In genomic region chr10:93440591-93441012, GRCh38 we compare ENCODE assay signal across 11 cellular contexts. TPM values are rescaled to one million over a fixed set of nuclear protein-coding genes. Genes with fewer than 3 reads are reported as not detected.
DNase-seq lines count a peak whose midpoint lies in the region; ATAC-seq and TF ChIP-seq lines count a peak whose summit lies in the region.
"Had no signal": no experiment of that assay in that cellular context is flagged by ENCODE, and none has a peak within 500 bp of the region (broad histone marks: within the 10 kb centered on the region; RNA-seq: fewer than 3 reads in every experiment).

No MANE protein-coding gene starts in this region.

- no peaks in the 10 kb centered on the region for H3K27me3 Mint-ChIP-seq in activated T-helper 1 cell treated with anti-CD3 and anti-CD28 coated beads, Interleukin-12 subunit alpha, Interleukin-12 subunit beta, Interleukin-2, Interleukin-4 antibody, amounts not matched to agents 30 ng/mL and 10 ng/mL and 1 ng/mL, durations not matched to agents 14 hours and 24 hours and 36 hours (ENCODE audit: insufficient read depth)
- H3K27me3 Mint-ChIP-seq: activated CD4-positive, alpha-beta memory T cell treated with anti-CD3 and anti-CD28 coated beads for 36 hours had no signal

- H3K9ac ChIP-seq in skeletal muscle satellite cell (ENCODE audit: low read depth, low read length): peak overlapping the region; percentile 48

- intact Hi-C loops in activated T-helper 1 cell treated with anti-CD3 and anti-CD28 coated beads, Interleukin-12 subunit alpha, Interleukin-12 subunit beta, Interleukin-2, Interleukin-4 antibody, amounts not matched to agents 30 ng/mL and 10 ng/mL and 1 ng/mL, durations not matched to agents 14 hours and 24 hours and 36 hours (cut with micrococcal nuclease): no loop called here

- H3K4me1 ChIP-seq in RWPE2 (ENCODE audit: insufficient read depth, poor library complexity, severe bottlenecking) (peaks cover 78% of the 10 kb centered on the region), skeletal muscle satellite cell (ENCODE audit: control insufficient read depth, insufficient read depth, low read length) (peaks cover 76% of the 10 kb centered on the region), BE2C (no peaks in the 10 kb centered on the region)

- no peaks in the 10 kb centered on the region for H3K9me3 Mint-ChIP-seq in activated T-helper 1 cell treated with anti-CD3 and anti-CD28 coated beads, Interleukin-12 subunit alpha, Interleukin-12 subunit beta, Interleukin-2, Interleukin-4 antibody, amounts not matched to agents 30 ng/mL and 10 ng/mL and 1 ng/mL, durations not matched to agents 14 hours and 24 hours and 36 hours
- H3K9me3 Mint-ChIP-seq: activated CD4-positive, alpha-beta memory T cell treated with anti-CD3 and anti-CD28 coated beads for 36 hours had no signal

- H3K36me3 ChIP-seq in RWPE2 (ENCODE audit: low read depth): peaks cover 57% of the 10 kb centered on the region
- peaks cover 51% of the 10 kb centered on the region for H3K36me3 ChIP-seq in skeletal muscle satellite cell (ENCODE audit: insufficient read depth, low read length)
- no peaks in the 10 kb centered on the region for H3K36me3 ChIP-seq in BE2C

- no peak for TF ChIP-seq CTCF in RWPE2 (IDR thresholded peaks at IDR 0.05; ENCODE audit: poor library complexity, severe bottlenecking)
- no peak for TF ChIP-seq CTCF in foreskin fibroblast (IDR thresholded peaks at IDR 0.05; ENCODE audit: low read depth, low read length)
- no peak for TF ChIP-seq CTCF in BE2C (IDR thresholded peaks at IDR 0.05; ENCODE audit: low read depth, low read length)

- no peaks in the 10 kb centered on the region for H3K36me3 Mint-ChIP-seq in activated T-helper 1 cell treated with anti-CD3 and anti-CD28 coated beads, Interleukin-12 subunit alpha, Interleukin-12 subunit beta, Interleukin-2, Interleukin-4 antibody, amounts not matched to agents 30 ng/mL and 10 ng/mL and 1 ng/mL, durations not matched to agents 14 hours and 24 hours and 36 hours (ENCODE audit: low read depth)

- no peak for ATAC-seq in RWPE2 (ENCODE audit: low read depth)

- DNase-seq in GM03348 (ENCODE audit: low spot score): peak; percentile 44
- DNase-seq in RWPE2 (ENCODE audit: low spot score): no peak
- DNase-seq in foreskin fibroblast: peak; percentile 23 to 66
- DNase-seq in stimulated activated CD8-positive, alpha-beta memory T cell treated with anti-CD3 and anti-CD28 coated beads, Interleukin-4, amount 100 ng/mL, for 48 hours: no peak
- no peak for DNase-seq in BE2C
- no peak for DNase-seq in KG1 (lab: John Stamatoyannopoulos, UW)
- DNase-seq in activated T-helper 1 cell treated with anti-CD3 and anti-CD28 coated beads, Interleukin-12 subunit alpha, Interleukin-12 subunit beta, Interleukin-2, Interleukin-4 antibody, amounts not matched to agents 30 ng/mL and 10 ng/mL and 1 ng/mL, durations not matched to agents 14 hours and 24 hours and 36 hours (ENCODE audit: low spot score): no peak
- DNase-seq: activated CD4-positive, alpha-beta memory T cell treated with anti-CD3 and anti-CD28 coated beads for 36 hours; central memory CD4-positive, alpha-beta T cell; stimulated activated CD4-positive, alpha-beta T cell treated with anti-CD3 and anti-CD28 coated beads, Interleukin-15, amount 100 ng/mL, for 24 hours had no signal

- H3K4me1 Mint-ChIP-seq in activated T-helper 1 cell treated with anti-CD3 and anti-CD28 coated beads, Interleukin-12 subunit alpha, Interleukin-12 subunit beta, Interleukin-2, Interleukin-4 antibody, amounts not matched to agents 30 ng/mL and 10 ng/mL and 1 ng/mL, durations not matched to agents 14 hours and 24 hours and 36 hours (ENCODE audit: low read depth): no peaks in the 10 kb centered on the region

- H3K9me3 ChIP-seq in RWPE2 (ENCODE audit: severe bottlenecking) (no peaks in the 10 kb centered on the region), skeletal muscle satellite cell (replicated peaks; ENCODE audit: low read length) (no peaks in the 10 kb centered on the region), BE2C (no peaks in the 10 kb centered on the region)

- no peaks in the 10 kb centered on the region for H3K27me3 ChIP-seq in RWPE2 (ENCODE audit: insufficient read depth, poor library complexity, severe bottlenecking)
- no peaks in the 10 kb centered on the region for H3K27me3 ChIP-seq in skeletal muscle satellite cell (ENCODE audit: control insufficient read depth, insufficient read depth, low read length)
- no peaks in the 10 kb centered on the region for H3K27me3 ChIP-seq in BE2C

- H3K4me2 ChIP-seq in skeletal muscle satellite cell (ENCODE audit: low read length): no peak overlapping the region

- H3K4me3 ChIP-seq in RWPE2 (ENCODE audit: severe bottlenecking) (no peak overlapping the region), foreskin fibroblast (ENCODE audit: low read depth in 1 of 2, low read length in 2 of 2) (no peak overlapping the region), skeletal muscle satellite cell (ENCODE audit: low read length) (no peak overlapping the region), BE2C (ENCODE audit: low read depth, low read length) (no peak overlapping the region)

- H3K4me3 Mint-ChIP-seq in activated T-helper 1 cell treated with anti-CD3 and anti-CD28 coated beads, Interleukin-12 subunit alpha, Interleukin-12 subunit beta, Interleukin-2, Interleukin-4 antibody, amounts not matched to agents 30 ng/mL and 10 ng/mL and 1 ng/mL, durations not matched to agents 14 hours and 24 hours and 36 hours: no peak overlapping the region
- H3K4me3 Mint-ChIP-seq: activated CD4-positive, alpha-beta memory T cell treated with anti-CD3 and anti-CD28 coated beads for 36 hours had no signal

- H3K27ac ChIP-seq in RWPE2 (ENCODE audit: poor library complexity, severe bottlenecking): peak overlapping the region; percentile 99

- no peak overlapping the region for H3K27ac Mint-ChIP-seq in activated T-helper 1 cell treated with anti-CD3 and anti-CD28 coated beads, Interleukin-12 subunit alpha, Interleukin-12 subunit beta, Interleukin-2, Interleukin-4 antibody, amounts not matched to agents 30 ng/mL and 10 ng/mL and 1 ng/mL, durations not matched to agents 14 hours and 24 hours and 36 hours
- H3K27ac Mint-ChIP-seq: activated CD4-positive, alpha-beta memory T cell treated with anti-CD3 and anti-CD28 coated beads for 36 hours had no signal

RNA-seq across cellular contexts. Expression of gene MYOF, which starts 41.5 kb away (rescaled TPM):
- total RNA-seq in skeletal muscle satellite cell (2012; rRNA removed): 168 and 212 TPM in 2 replicates
- polyA plus RNA-seq in BE2C (2012; ENCODE audit: insufficient read depth, insufficient read length, low read depth): 0.09 TPM
- 13.4 and 13.7 TPM in 2 replicates for total RNA-seq in activated T-helper 1 cell treated with anti-CD3 and anti-CD28 coated beads, Interleukin-12 subunit alpha, Interleukin-12 subunit beta, Interleukin-2, Interleukin-4 antibody, amounts not matched to agents 30 ng/mL and 10 ng/mL and 1 ng/mL, durations not matched to agents 14 hours and 24 hours and 36 hours

RNA-seq across cellular contexts. Expression of gene CEP55, which starts 55.8 kb away (rescaled TPM):
- total RNA-seq in skeletal muscle satellite cell (2012; rRNA removed): 21.5 and 29.3 TPM in 2 replicates
- polyA plus RNA-seq in BE2C (2012; ENCODE audit: insufficient read depth, insufficient read length, low read depth): 2.0 TPM
- total RNA-seq in activated T-helper 1 cell treated with anti-CD3 and anti-CD28 coated beads, Interleukin-12 subunit alpha, Interleukin-12 subunit beta, Interleukin-2, Interleukin-4 antibody, amounts not matched to agents 30 ng/mL and 10 ng/mL and 1 ng/mL, durations not matched to agents 14 hours and 24 hours and 36 hours: 53.0 and 55.7 TPM in 2 replicates

Comparison
In these comparisons a context has a peak if more than half of its experiments do, and no peak if none do; other contexts are left out.
1. DNase-seq: peak in GM03348 (single experiment) and foreskin fibroblast (2 of 2); none in RWPE2 (single experiment), stimulated activated CD8-positive, alpha-beta memory T cell treated with anti-CD3 and anti-CD28 coated beads, Interleukin-4, amount 100 ng/mL, for 48 hours (single experiment), BE2C (single experiment), KG1 (single experiment) and activated T-helper 1 cell treated with anti-CD3 and anti-CD28 coated beads, Interleukin-12 subunit alpha, Interleukin-12 subunit beta, Interleukin-2, Interleukin-4 antibody, amounts not matched to agents 30 ng/mL and 10 ng/mL and 1 ng/mL, durations not matched to agents 14 hours and 24 hours and 36 hours (single experiment).